ENCODE assay signal across 20 cellular contexts in genomic region chr9:89079421-89079820, GRCh38.
DNase-seq lines count a peak whose midpoint lies in the region; ATAC-seq, FAIRE-seq and TF ChIP-seq lines count a peak whose summit lies in the region.
"Had no signal": no experiment of that assay in that cellular context is flagged by ENCODE, and none has a peak within 500 bp of the region (broad histone marks: within the 10 kb centered on the region; RNA-seq: fewer than 3 reads in every experiment).

No MANE protein-coding gene starts in this region.

- H2AFZ ChIP-seq in fibroblast of lung (ENCODE audit: low read length) = no peak overlapping the region

- intact Hi-C loops in Right ventricle myocardium superior (cut with DNase I) = no loop called here
- intact Hi-C loops in cardiac septum (cut with DNase I) = no loop called here
- intact Hi-C loops in lower leg skin (cut with DNase I; ENCODE audit: low total_unique reads) = no loop called here

- H3K27me3 ChIP-seq in fibroblast of lung (ENCODE audit: control insufficient read depth, insufficient read depth, low read length) = no peaks in the 10 kb centered on the region
- H3K27me3 ChIP-seq: right lobe of liver had no signal

- DNase-seq in Right ventricle myocardium superior (no peak), cardiac septum (ENCODE audit: low spot score) (no peak), fibroblast of lung (ENCODE audit: low read depth in 2 of 2) (peak; percentile 31 to 48), non-pigmented ciliary epithelial cell (ENCODE audit: low read depth) (peak; percentile 6), hypothalamus (lab: John Stamatoyannopoulos, UW) (no peak), lower leg skin (ENCODE audit: low spot score in 2 of 2) (no peak), frontal cortex (ENCODE audit: low spot score in 2 of 2) (no peak)
- DNase-seq in activated CD4-positive, alpha-beta T cell treated with anti-CD3 and anti-CD28 coated beads for 1 hour = no peak
- DNase-seq: DMS 273 treated with DMSO at 0.1 percent for 48 hours; effector memory CD4-positive, alpha-beta T cell; GDM1; NCI-H1092; NCI-H526 treated with DMSO at 0.1 percent for 48 hours; right lobe of liver; stimulated activated CD4-positive, alpha-beta T cell treated with anti-CD3 and anti-CD28 coated beads, Interleukin-4, amount 100 ng/mL, for 1 hour had no signal

- H3K4me3 ChIP-seq in fibroblast of lung (replicated peaks in 1 of 4; ENCODE audit: control extremely low read depth in 1 of 4, insufficient read depth in 1 of 4, low read depth in 3 of 4, low read length in 4 of 4) (no peak overlapping the region), lower leg skin (ENCODE audit: low read depth, poor library complexity, severe bottlenecking) (no peak overlapping the region)
- H3K4me3 ChIP-seq: GM12878, right lobe of liver had no signal

- H3K4me1 ChIP-seq in fibroblast of lung (ENCODE audit: control insufficient read depth, extremely low read depth, insufficient read depth, low read length) = peaks cover 9% of the 10 kb centered on the region
- H3K4me1 ChIP-seq: right lobe of liver had no signal

- H4K20me1 ChIP-seq in fibroblast of lung (ENCODE audit: control insufficient read depth, extremely low read depth, insufficient read depth, low read length) = no peaks in the 10 kb centered on the region

- H3K27ac ChIP-seq in fibroblast of lung (ENCODE audit: insufficient read depth, low read length) = peak overlapping the region; percentile 0
- H3K27ac ChIP-seq: C4-2B, KMS-11, right lobe of liver had no signal

- WGBS in lower leg skin, 2 donors = 61 to 64% methylated on average over 2 of the region's 2 CpGs

- H3K79me2 ChIP-seq in fibroblast of lung (ENCODE audit: control insufficient read depth, insufficient read depth, low read length) = no peaks in the 10 kb centered on the region

- H3K36me3 ChIP-seq in fibroblast of lung (ENCODE audit: control insufficient read depth, insufficient read depth, low read length) = no peaks in the 10 kb centered on the region
- H3K36me3 ChIP-seq: right lobe of liver had no signal

- no peak for TF ChIP-seq POLR2A in lower leg skin (IDR thresholded peaks at IDR 0.05)

- H3K9me3 ChIP-seq in fibroblast of lung (ENCODE audit: control insufficient read depth, insufficient read depth, low read depth, low read length) = no peaks in the 10 kb centered on the region
- H3K9me3 ChIP-seq: right lobe of liver had no signal

- H3K4me2 ChIP-seq in fibroblast of lung (ENCODE audit: extremely low read depth, insufficient read depth, low read length) = peak overlapping the region; percentile 49
- H3K4me2 ChIP-seq: KMS-11 had no signal

- no peak overlapping the region for H3K9ac ChIP-seq in fibroblast of lung (ENCODE audit: insufficient read depth, low read length)
- H3K9ac ChIP-seq: KMS-11 had no signal

- ATAC-seq in Right ventricle myocardium superior (ENCODE audit: poor library complexity) = peak; percentile 45
- ATAC-seq: activated CD4-positive, CD25-positive, alpha-beta regulatory T cell treated with anti-CD3 and anti-CD28 coated beads, Interleukin-2, amount 50 U/mL, for 24 hours; activated T-helper 17 cell treated with anti-CD3 and anti-CD28 coated beads, Interleukin-2, amount 50 U/mL, for 72 hours; GM12878; right lobe of liver had no signal

- TF ChIP-seq CTCF in fibroblast of lung (conservative IDR thresholded peaks at IDR 0.05 in 1 of 2, IDR thresholded peaks at IDR 0.05 in 1 of 2; ENCODE audit: low read depth in 1 of 2, low read length in 2 of 2) = no peak
- TF ChIP-seq CTCF in lower leg skin (IDR thresholded peaks at IDR 0.05) = no peak

- no peak for FAIRE-seq in frontal cortex (lab: Jason Lieb, UNC)
- FAIRE-seq: GM12878 had no signal

Comparison
In these comparisons a context has a peak if more than half of its experiments do, and no peak if none do; other contexts are left out.
1. DNase-seq: peak in fibroblast of lung (2 of 2) and non-pigmented ciliary epithelial cell (single experiment); none in Right ventricle myocardium superior (single experiment), cardiac septum (single experiment), hypothalamus (0 of 51), lower leg skin (0 of 2), activated CD4-positive, alpha-beta T cell treated with anti-CD3 and anti-CD28 coated beads for 1 hour (single experiment) and frontal cortex (0 of 2).